ENCODE assay signal across 1 cellular context in genomic region chr13:110538632-110539031, GRCh38.
A peak's percentile ranks its signal among the peaks of the same experiment; 100 is the strongest.
TF ChIP-seq lines count a peak whose summit lies in the region.

No MANE protein-coding gene starts in this region.

TF ChIP-seq in GM12878, 131 proteins besides CTCF, POLR2A, EP300 and RAD21:
- TF ChIP-seq FOXM1 (IDR thresholded peaks at IDR 0.05; ENCODE audit: low read depth, low read length), result no peak
- TF ChIP-seq JUNB (IDR thresholded peaks at IDR 0.05), result 0 out of 2 replicates have a peak, but pooled peaks have one; percentile 20
- peak in 1 of 2 experiments; percentile 44; a peak in 1 of 4 replicates for TF ChIP-seq ETV6 (conservative IDR thresholded peaks at IDR 0.05 in 1 of 2, IDR thresholded peaks at IDR 0.05 in 1 of 2; ENCODE audit: borderline replicate concordance in 1 of 2, low read depth in 1 of 2)
- no peak for TF ChIP-seq BMI1 (IDR thresholded peaks at IDR 0.05; ENCODE audit: borderline replicate concordance)
- TF ChIP-seq MTA3 (IDR thresholded peaks at IDR 0.05; ENCODE audit: borderline replicate concordance, low read length), result no peak
- 0 out of 2 replicates have a peak, but pooled peaks have one; percentile 7 for TF ChIP-seq HDGF (IDR thresholded peaks at IDR 0.05)
- 0 out of 2 replicates have a peak, but pooled peaks have one; percentile 23 for TF ChIP-seq NFIC (IDR thresholded peaks at IDR 0.05; ENCODE audit: low read depth, low read length)
- TF ChIP-seq IKZF2 (IDR thresholded peaks at IDR 0.05), result 0 out of 4 replicates have a peak, but pooled peaks of 1 of the 2 experiments have one; percentile 9
- TF ChIP-seq CHD1 (IDR thresholded peaks at IDR 0.05; ENCODE audit: low read depth, low read length), result no peak
- TF ChIP-seq EED (IDR thresholded peaks at IDR 0.05; ENCODE audit: low read depth), result 0 out of 2 replicates have a peak, but pooled peaks have one; percentile 44
- TF ChIP-seq, protein P1, sequence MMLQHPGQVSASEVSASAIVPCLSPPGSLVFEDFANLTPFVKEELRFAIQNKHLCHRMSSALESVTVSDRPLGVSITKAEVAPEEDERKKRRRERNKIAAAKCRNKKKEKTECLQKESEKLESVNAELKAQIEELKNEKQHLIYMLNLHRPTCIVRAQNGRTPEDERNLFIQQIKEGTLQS (IDR thresholded peaks at IDR 0.05; ENCODE audit: borderline replicate concordance, extremely low read depth, low read depth, low read length), result no peak
- no peak for TF ChIP-seq ATF2 (IDR thresholded peaks at IDR 0.05; ENCODE audit: low read length)
- peak; percentile 58 for TF ChIP-seq MEF2B (IDR thresholded peaks at IDR 0.05; ENCODE audit: partially characterized antibody, poor library complexity, severe bottlenecking)
- TF ChIP-seq ZBED1 (IDR thresholded peaks at IDR 0.05; ENCODE audit: borderline replicate concordance), result no peak
- no peak for TF ChIP-seq SP1 (IDR thresholded peaks at IDR 0.05; ENCODE audit: low read depth, low read length)
- TF ChIP-seq ZNF207 (IDR thresholded peaks at IDR 0.05; ENCODE audit: borderline replicate concordance), result no peak
- TF ChIP-seq E2F8 (IDR thresholded peaks at IDR 0.05; ENCODE audit: low read depth, partially characterized antibody), result no peak
- peak in 1 of 2 experiments; percentile 43; a peak in 1 of 4 replicates for TF ChIP-seq BHLHE40 (IDR thresholded peaks at IDR 0.05; ENCODE audit: borderline replicate concordance in 1 of 2, low read depth in 2 of 2, low read length in 1 of 2)
